1 cellular context compared by ENCODE assay signal in the genomic region with DNA sequence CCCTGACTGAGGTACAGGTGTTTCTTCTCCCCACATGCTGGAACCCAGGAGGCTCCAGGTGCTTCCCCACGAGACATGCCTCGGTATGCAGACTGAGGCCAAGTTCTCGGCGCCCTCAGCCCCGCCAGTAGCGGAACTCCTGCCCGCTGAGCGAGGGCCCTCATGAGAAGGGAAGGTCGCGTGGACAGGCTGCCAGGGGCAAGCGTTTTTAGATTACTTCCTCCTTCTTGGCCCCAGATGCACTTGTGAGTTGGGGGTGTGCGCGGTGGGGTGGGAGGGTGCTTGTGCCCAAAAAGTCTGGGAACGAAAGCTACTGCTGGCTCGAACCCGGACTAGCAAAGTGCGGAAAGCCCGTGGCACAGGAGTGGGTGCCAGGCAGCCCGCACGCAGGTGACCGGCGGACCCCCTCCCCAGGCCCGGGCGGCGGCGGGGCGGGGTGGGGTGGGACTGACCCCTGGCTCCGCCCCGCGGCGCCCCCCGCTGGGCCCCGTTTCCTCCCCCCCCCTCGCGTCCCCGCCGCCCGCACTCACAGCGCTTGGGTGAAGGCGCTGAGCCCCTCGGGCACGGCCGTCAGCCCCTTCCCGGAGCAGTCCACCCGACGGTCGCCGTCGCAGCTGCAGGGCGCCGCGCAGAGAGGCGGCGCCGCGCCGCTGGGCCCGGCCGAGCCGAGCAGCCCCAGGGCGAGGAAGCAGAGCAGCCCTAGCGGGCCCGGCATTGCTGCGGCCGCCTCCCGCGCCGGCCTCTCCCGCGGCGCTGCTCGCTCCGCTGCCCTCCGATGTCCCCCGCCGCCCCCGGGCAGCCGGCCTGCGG.
TF ChIP-seq lines count a peak whose summit lies in the region.

No MANE protein-coding gene starts in this region.

TF ChIP-seq in IMR-90, 13 proteins besides CTCF, POLR2A, EP300 and RAD21:
- TF ChIP-seq, protein P1, sequence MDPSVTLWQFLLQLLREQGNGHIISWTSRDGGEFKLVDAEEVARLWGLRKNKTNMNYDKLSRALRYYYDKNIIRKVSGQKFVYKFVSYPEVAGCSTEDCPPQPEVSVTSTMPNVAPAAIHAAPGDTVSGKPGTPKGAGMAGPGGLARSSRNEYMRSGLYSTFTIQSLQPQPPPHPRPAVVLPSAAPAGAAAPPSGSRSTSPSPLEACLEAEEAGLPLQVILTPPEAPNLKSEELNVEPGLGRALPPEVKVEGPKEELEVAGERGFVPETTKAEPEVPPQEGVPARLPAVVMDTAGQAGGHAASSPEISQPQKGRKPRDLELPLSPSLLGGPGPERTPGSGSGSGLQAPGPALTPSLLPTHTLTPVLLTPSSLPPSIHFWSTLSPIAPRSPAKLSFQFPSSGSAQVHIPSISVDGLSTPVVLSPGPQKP (IDR thresholded peaks at IDR 0.05; ENCODE audit: borderline replicate concordance, low read depth, low read length), result no peak
- no peak for TF ChIP-seq MXI1 (IDR thresholded peaks at IDR 0.05; ENCODE audit: borderline replicate concordance, low read depth, low read length)
- TF ChIP-seq BHLHE40 (IDR thresholded peaks at IDR 0.05; ENCODE audit: low read depth, low read length), result no peak
- TF ChIP-seq MAZ (IDR thresholded peaks at IDR 0.05; ENCODE audit: borderline replicate concordance, low read depth, low read length), result no peak
- no peak for TF ChIP-seq MAFK (IDR thresholded peaks at IDR 0.05; ENCODE audit: low read depth, low read length)
- TF ChIP-seq FOS (IDR thresholded peaks at IDR 0.05; ENCODE audit: low read depth, low read length), result no peak
- TF ChIP-seq RCOR1 (IDR thresholded peaks at IDR 0.05; ENCODE audit: insufficient replicate concordance, low read length), result no peak
- no peak for TF ChIP-seq RFX5 (IDR thresholded peaks at IDR 0.05; ENCODE audit: low read depth, low read length)
- TF ChIP-seq SMC3 (IDR thresholded peaks at IDR 0.05; ENCODE audit: low read depth, low read length), result no peak
- no peak for TF ChIP-seq CEBPB (IDR thresholded peaks at IDR 0.05; ENCODE audit: low read depth, low read length)
- no peak for TF ChIP-seq NFE2L2 (IDR thresholded peaks at IDR 0.05; ENCODE audit: low read depth, low read length)
- TF ChIP-seq, protein P2, sequence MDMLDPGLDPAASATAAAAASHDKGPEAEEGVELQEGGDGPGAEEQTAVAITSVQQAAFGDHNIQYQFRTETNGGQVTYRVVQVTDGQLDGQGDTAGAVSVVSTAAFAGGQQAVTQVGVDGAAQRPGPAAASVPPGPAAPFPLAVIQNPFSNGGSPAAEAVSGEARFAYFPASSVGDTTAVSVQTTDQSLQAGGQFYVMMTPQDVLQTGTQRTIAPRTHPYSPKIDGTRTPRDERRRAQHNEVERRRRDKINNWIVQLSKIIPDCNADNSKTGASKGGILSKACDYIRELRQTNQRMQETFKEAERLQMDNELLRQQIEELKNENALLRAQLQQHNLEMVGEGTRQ (IDR thresholded peaks at IDR 0.05; ENCODE audit: low read depth, low read length), result no peak
- no peak for TF ChIP-seq CHD1 (IDR thresholded peaks at IDR 0.05; ENCODE audit: low read depth, low read length)
